In genomic region chr2:41722668-41723369, GRCh38 we compare ENCODE assay signal across 11 cellular contexts.
DNase-seq lines count a peak whose midpoint lies in the region; ATAC-seq and TF ChIP-seq lines count a peak whose summit lies in the region.
"Had no signal": no experiment of that assay in that cellular context is flagged by ENCODE, and none has a peak within 500 bp of the region (broad histone marks: within the 10 kb centered on the region; RNA-seq: fewer than 3 reads in every experiment).

No MANE protein-coding gene starts in this region.

- no peak overlapping the region for H3K4me3 ChIP-seq in fibroblast of mammary gland (ENCODE audit: control insufficient read depth, low read depth, low read length)

- peaks cover 3% of the 10 kb centered on the region for H3K27me3 Mint-ChIP-seq in nephron progenitor cell (ENCODE audit: low read depth, poor library complexity)
- H3K27me3 Mint-ChIP-seq: activated naive CD8-positive, alpha-beta T cell treated with anti-CD3 and anti-CD28 coated beads, Interleukin-2, amount 50 U/mL, for 24 hours had no signal

- TF ChIP-seq CTCF in fibroblast of mammary gland (conservative IDR thresholded peaks at IDR 0.05; ENCODE audit: control insufficient read depth, insufficient read depth, low read depth, low read length) (no peak), nephron progenitor cell (IDR thresholded peaks at IDR 0.05) (no peak)

- H3K27ac Mint-ChIP-seq in nephron progenitor cell = peak overlapping the region; percentile 72
- H3K27ac Mint-ChIP-seq: activated naive CD8-positive, alpha-beta T cell treated with anti-CD3 and anti-CD28 coated beads, Interleukin-2, amount 50 U/mL, for 24 hours had no signal

- H3K4me3 Mint-ChIP-seq in nephron progenitor cell = no peak overlapping the region
- H3K4me3 Mint-ChIP-seq: activated naive CD8-positive, alpha-beta T cell treated with anti-CD3 and anti-CD28 coated beads, Interleukin-2, amount 50 U/mL, for 24 hours; neural crest cell had no signal

- ATAC-seq in HG03196 (IDR thresholded peaks at IDR 0.05; ENCODE audit: unreplicated experiment) (no peak), GM18520 (IDR thresholded peaks at IDR 0.05; ENCODE audit: unreplicated experiment) (no peak)
- ATAC-seq: activated naive CD8-positive, alpha-beta T cell treated with anti-CD3 and anti-CD28 coated beads, Interleukin-2, amount 50 U/mL, for 24 hours had no signal

- H3K36me3 Mint-ChIP-seq in nephron progenitor cell (ENCODE audit: low read depth) = no peaks in the 10 kb centered on the region

- peaks cover 31% of the 10 kb centered on the region for H3K4me1 Mint-ChIP-seq in nephron progenitor cell

- DNase-seq in EH (ENCODE audit: low read depth) (peak; percentile 47), NCI-H510A (lab: John Stamatoyannopoulos, UW) (peak; percentile 55), fibroblast of mammary gland (ENCODE audit: low read depth) (peak; percentile 86), nephron progenitor cell (no peak), middle frontal gyrus (ENCODE audit: extremely low spot score, low spot score) (no peak), dermis blood vessel endothelial cell (no peak)
- DNase-seq: activated CD4-positive, alpha-beta T cell treated with anti-CD3 and anti-CD28 coated beads, Interleukin-2, amount 50 U/mL, for 1 hour; activated naive CD8-positive, alpha-beta T cell treated with anti-CD3 and anti-CD28 coated beads, Interleukin-2, amount 50 U/mL, for 24 hours had no signal

- H3K9me3 Mint-ChIP-seq in nephron progenitor cell = no peaks in the 10 kb centered on the region
- H3K9me3 Mint-ChIP-seq: activated naive CD8-positive, alpha-beta T cell treated with anti-CD3 and anti-CD28 coated beads, Interleukin-2, amount 50 U/mL, for 24 hours; neural crest cell had no signal

Comparison
In these comparisons a context has a peak if more than half of its experiments do, and no peak if none do; other contexts are left out.
1. DNase-seq: peak in EH (single experiment), NCI-H510A (single experiment) and fibroblast of mammary gland (single experiment); none in nephron progenitor cell (single experiment), middle frontal gyrus (single experiment) and dermis blood vessel endothelial cell (single experiment).